ENCODE assay signal across 8 cellular contexts in genomic region chr6:42043787-42044475, GRCh38. TPM values are rescaled to one million over a fixed set of nuclear protein-coding genes. Genes with fewer than 3 reads are reported as not detected.
DNase-seq lines count a peak whose midpoint lies in the region; ATAC-seq, FAIRE-seq and TF ChIP-seq lines count a peak whose summit lies in the region.

No MANE protein-coding gene starts in this region.

- no peaks in the 10 kb centered on the region for H3K27me3 ChIP-seq in SK-N-SH (ENCODE audit: insufficient read depth)
- no peaks in the 10 kb centered on the region for H3K27me3 ChIP-seq in pancreas
- no peaks in the 10 kb centered on the region for H3K27me3 ChIP-seq in transverse colon

- H3F3A ChIP-seq in SK-N-SH (replicated peaks; ENCODE audit: insufficient read depth) = peaks cover 9% of the 10 kb centered on the region

- CTCF ChIA-PET in Calu3 (lab: Charles Lee) (interaction anchor here (0.6 to 2.3 kb wide), 10 partner anchors 11 to 262 kb away, joined by 3 to 10 read pairs (median 4); partner anchors contain the start of genes BYSL, MED20, TOMM6 and USP49), SK-N-SH (lab: Yijun Ruan, JAX) (interaction anchor here (0.6 to 9.1 kb wide), 51 partner anchors 9 to 676 kb away, joined by 3 to 118 read pairs (median 5); partner anchors contain the start of genes BYSL, CCND3, MED20 and PRICKLE4)
- CTCF ChIA-PET in activated naive CD4-positive, alpha-beta T cell treated with anti-CD3 and anti-CD28 coated beads for 36 hours (lab: Charles Lee) = interaction anchor here (0.6 to 13.3 kb wide), 39 partner anchors 9 to 361 kb away, joined by 3 to 296 read pairs (median 4); partner anchors contain the start of genes BYSL, CCND3, MED20 and PRICKLE4

- H3K27ac ChIP-seq in SK-N-SH (ENCODE audit: low read depth in 2 of 2, low read length in 1 of 2) (no peak overlapping the region), pancreas (peak overlapping the region in 2 of 4 donors; percentile 83 to 87), transverse colon (peak overlapping the region; percentile 87 to 94 (median 92))

- intact Hi-C loops in Calu3 (cut with micrococcal nuclease; ENCODE audit: unreplicated experiment) (loop anchor here (1.0 kb wide), 4 partner anchors 108 to 264 kb away; partner anchors contain the start of gene PRICKLE4), pancreas (cut with DNase I) (loop anchor here in 2 of 3 donors (10.0 kb wide), 3 partner anchors 109 to 259 kb away; partner anchors contain the start of genes PRICKLE4 (in 2 of the 2) and TOMM6 (in 2 of the 2)), transverse colon (cut with DNase I; ENCODE audit: low total_unique reads) (loop anchor here (2.0 to 5.0 kb wide), 2 partner anchors 107 to 197 kb away; no protein-coding TSS in a partner anchor)
- intact Hi-C loops in activated naive CD4-positive, alpha-beta T cell treated with anti-CD3 and anti-CD28 coated beads for 36 hours (cut with micrococcal nuclease) = loop anchor here (1.0 to 10.0 kb wide), 11 partner anchors 108 to 509 kb away; partner anchors contain the start of genes BYSL, MED20, PRICKLE4 and TOMM6

- POLR2A ChIA-PET in SK-N-SH (lab: Yijun Ruan, JAX) = interaction anchor here (0.7 to 1.3 kb wide), 2 partner anchors 123 to 278 kb away, joined by 3 to 4 read pairs; partner anchors contain the start of genes BYSL and MED20

- no peaks in the 10 kb centered on the region for H3K27me3 Mint-ChIP-seq in Calu3 (ENCODE audit: unreplicated experiment)
- no peaks in the 10 kb centered on the region for H3K27me3 Mint-ChIP-seq in activated naive CD4-positive, alpha-beta T cell treated with anti-CD3 and anti-CD28 coated beads for 36 hours (ENCODE audit: low read depth)

- no peak for TF ChIP-seq POLR2A in transverse colon (IDR thresholded peaks at IDR 0.05)

- H3K9me3 ChIP-seq in SK-N-SH (no peaks in the 10 kb centered on the region), pancreas (no peaks in the 10 kb centered on the region), transverse colon (no peaks in the 10 kb centered on the region)

- peaks cover 29% of the 10 kb centered on the region for H3K36me3 Mint-ChIP-seq in Calu3 (ENCODE audit: insufficient read depth, unreplicated experiment)
- peaks cover 7% of the 10 kb centered on the region for H3K36me3 Mint-ChIP-seq in activated naive CD4-positive, alpha-beta T cell treated with anti-CD3 and anti-CD28 coated beads for 36 hours (ENCODE audit: low read depth)

- H3K4me1 Mint-ChIP-seq in Calu3 (ENCODE audit: low read depth, unreplicated experiment) = peaks cover 44% of the 10 kb centered on the region
- peaks cover 81% of the 10 kb centered on the region for H3K4me1 Mint-ChIP-seq in activated naive CD4-positive, alpha-beta T cell treated with anti-CD3 and anti-CD28 coated beads for 36 hours (ENCODE audit: low read depth)

- no peaks in the 10 kb centered on the region for H3K79me2 ChIP-seq in SK-N-SH (ENCODE audit: insufficient read depth)

- peak; percentile 95 for DNase-seq in Calu3
- peak; percentile 55 for DNase-seq in GOT3 (lab: John Stamatoyannopoulos, UW)
- peak; percentile 62 for DNase-seq in NCI-H1048 (lab: John Stamatoyannopoulos, UW)
- DNase-seq in SK-N-SH = peak; percentile 92
- DNase-seq in activated naive CD4-positive, alpha-beta T cell treated with anti-CD3 and anti-CD28 coated beads for 36 hours = peak; percentile 98
- DNase-seq in glomerular visceral epithelial cell (ENCODE audit: extremely low spot score) = peak; percentile 86
- peak; percentile 71 to 95 (median 88) for DNase-seq in pancreas
- peak; percentile 92 for DNase-seq in transverse colon

- H3K9me2 ChIP-seq in SK-N-SH = no peaks in the 10 kb centered on the region

- peak overlapping the region; percentile 50 for H3K27ac Mint-ChIP-seq in Calu3 (ENCODE audit: unreplicated experiment)
- H3K27ac Mint-ChIP-seq in activated naive CD4-positive, alpha-beta T cell treated with anti-CD3 and anti-CD28 coated beads for 36 hours = peak overlapping the region; percentile 97

- no peak overlapping the region for H3K9ac ChIP-seq in SK-N-SH

- H3K9me3 Mint-ChIP-seq in Calu3 (ENCODE audit: low read depth, unreplicated experiment) = no peaks in the 10 kb centered on the region
- no peaks in the 10 kb centered on the region for H3K9me3 Mint-ChIP-seq in activated naive CD4-positive, alpha-beta T cell treated with anti-CD3 and anti-CD28 coated beads for 36 hours

- no TSS peak for BruUV-seq in Calu3 (replicated peaks; lab: Mats Ljungman, UMichigan)

- no peaks in the 10 kb centered on the region for H3K36me3 ChIP-seq in SK-N-SH (replicated peaks in 1 of 2; ENCODE audit: control insufficient read depth in 1 of 2, insufficient read depth in 2 of 2, low read length in 1 of 2)
- H3K36me3 ChIP-seq in pancreas = no peaks in the 10 kb centered on the region
- H3K36me3 ChIP-seq in transverse colon = no peaks in the 10 kb centered on the region

- no peak overlapping the region; a peak in 1 of 4 replicates for H3K4me3 ChIP-seq in SK-N-SH (ENCODE audit: low read depth in 2 of 2, low read length in 1 of 2)
- H3K4me3 ChIP-seq in pancreas = no peak overlapping the region
- H3K4me3 ChIP-seq in transverse colon = peak overlapping the region in 1 of 4 donors; percentile 18

- H2AFZ ChIP-seq in SK-N-SH (ENCODE audit: low read depth) = peak overlapping the region; percentile 36; the same call in 1 of the 2 replicates

- WGBS in SK-N-SH (ENCODE audit: low lambda C conversion rate) = 44% methylated on average over 17 of the region's 21 CpGs
- 40 to 43% methylated on average over 21 of the region's 21 CpGs for WGBS in pancreas, 2 donors
- 33% methylated on average over 20 of the region's 21 CpGs; no CpG with 5 or more reads in 1 of the 2 donors for WGBS in transverse colon (ENCODE audit: low coverage in 1 of 2), 2 donors

- TF ChIP-seq CTCF in Calu3 (IDR thresholded peaks at IDR 0.05; ENCODE audit: unreplicated experiment) = peak; percentile 95
- TF ChIP-seq CTCF in SK-N-SH (IDR thresholded peaks at IDR 0.05) = peak; percentile 97
- peak; percentile 86 to 96 (median 94) for TF ChIP-seq CTCF in pancreas (IDR thresholded peaks at IDR 0.05)
- peak; percentile 93 to 99 (median 97) for TF ChIP-seq CTCF in transverse colon (IDR thresholded peaks at IDR 0.05)

- ATAC-seq in pancreas = peak; percentile 65 to 84 (median 70)

- no peak overlapping the region for H3K4me2 ChIP-seq in SK-N-SH

- TF ChIP-seq EP300 in SK-N-SH (IDR thresholded peaks at IDR 0.05; ENCODE audit: borderline replicate concordance in 1 of 2, low read depth in 1 of 2, low read length in 1 of 2) = no peak
- TF ChIP-seq EP300 in transverse colon (IDR thresholded peaks at IDR 0.05; ENCODE audit: low read depth) = no peak

- H4K20me1 ChIP-seq in SK-N-SH (ENCODE audit: insufficient read depth) = no peaks in the 10 kb centered on the region

- in situ Hi-C loops in transverse colon (cut with MboI; ENCODE audit: low pct_ligation_motif_present in 1 of 4, low pct_unique_long_range_greater_than_20kb in 1 of 4, low sequenced_read_pairs in 3 of 4) = loop anchor here (5.0 to 25.0 kb wide), 6 partner anchors 99 to 259 kb away; partner anchors contain the start of genes TOMM6 (in 2 of the 4), CCND3 (in 1 of the 4) and PRICKLE4 (in 1 of the 4)

- no peak for FAIRE-seq in pancreas (lab: Jason Lieb, UNC)

- peak; percentile 99 for TF ChIP-seq RAD21 in SK-N-SH (IDR thresholded peaks at IDR 0.05; ENCODE audit: low read length)

- H3K4me3 Mint-ChIP-seq in Calu3 (ENCODE audit: low read depth, unreplicated experiment) = no peak overlapping the region
- peak overlapping the region; percentile 75 for H3K4me3 Mint-ChIP-seq in activated naive CD4-positive, alpha-beta T cell treated with anti-CD3 and anti-CD28 coated beads for 36 hours

- H3K4me1 ChIP-seq in SK-N-SH (ENCODE audit: control insufficient read depth in 1 of 2, insufficient read depth in 2 of 2, low read depth in 1 of 2, low read length in 1 of 2) (peaks cover 8 to 12% of the 10 kb centered on the region in 2 experiments; a peak in 2 of 4 replicates), pancreas (peaks cover 12 to 27% (median 22%) of the 10 kb centered on the region in 3 donors), transverse colon (peaks cover 25 to 67% (median 60%) of the 10 kb centered on the region in 4 donors)

TF ChIP-seq in SK-N-SH, 30 proteins besides CTCF, POLR2A, EP300 and RAD21:
- TF ChIP-seq RCOR1 (IDR thresholded peaks at IDR 0.05; ENCODE audit: low read length) (0 out of 2 replicates have a peak, but pooled peaks have one; percentile 28), MAX (IDR thresholded peaks at IDR 0.05; ENCODE audit: low read depth) (no peak), TAF1 (IDR thresholded peaks at IDR 0.05; ENCODE audit: borderline replicate concordance, low read depth, low read length) (no peak), SMC3 (IDR thresholded peaks at IDR 0.05; ENCODE audit: low read depth, low read length) (peak; percentile 98), TCF12 (IDR thresholded peaks at IDR 0.05) (no peak), TEAD4 (IDR thresholded peaks at IDR 0.05; ENCODE audit: borderline replicate concordance, insufficient read depth) (no peak), PBX3 (IDR thresholded peaks at IDR 0.05) (no peak), NFIC (IDR thresholded peaks at IDR 0.05; ENCODE audit: borderline replicate concordance) (no peak), GABPA (IDR thresholded peaks at IDR 0.05; ENCODE audit: low read depth) (no peak)

RNA-seq across cellular contexts. Expression of gene TAF8, which starts 6.4 kb away (rescaled TPM):
- 32.6 and 34.0 TPM in 2 replicates for total RNA-seq in Calu3 (2022)
- polyA plus RNA-seq in SK-N-SH (2012; rRNA removed) = 21.7 and 27.8 TPM in 2 replicates
- polyA plus RNA-seq in SK-N-SH (2012; cell fraction: cytosol; rRNA removed) = 16.9 and 17.1 TPM in 2 replicates
- 24.3 and 33.4 TPM in 2 replicates for polyA plus RNA-seq in SK-N-SH (2012; cell fraction: nucleus; rRNA removed)
- total RNA-seq in activated naive CD4-positive, alpha-beta T cell treated with anti-CD3 and anti-CD28 coated beads for 36 hours = 10 to 100 TPM; 67.3 to 68.5 TPM
- total RNA-seq in pancreas = 10 to 100 TPM in 3 of 6 donors, 1 to 10 TPM in 3; 7.5 to 16.8 (median 9.8) TPM
- 1 to 10 TPM; 4.8 to 7.8 TPM for polyA plus RNA-seq in pancreas
- 10 to 100 TPM; 15.3 to 36.2 (median 21.8) TPM for total RNA-seq in transverse colon

Comparison
In these comparisons a context has a peak if more than half of its experiments do, and no peak if none do; other contexts are left out.
1. H3K27ac ChIP-seq: peak in transverse colon (4 of 4); none in SK-N-SH (0 of 2).
2. Peak in every context shown above with its lines, with median percentiles within 50 percentile points of each other: DNase-seq and CTCF ChIP-seq.